17 cellular contexts compared by ENCODE assay signal in the genomic region with DNA sequence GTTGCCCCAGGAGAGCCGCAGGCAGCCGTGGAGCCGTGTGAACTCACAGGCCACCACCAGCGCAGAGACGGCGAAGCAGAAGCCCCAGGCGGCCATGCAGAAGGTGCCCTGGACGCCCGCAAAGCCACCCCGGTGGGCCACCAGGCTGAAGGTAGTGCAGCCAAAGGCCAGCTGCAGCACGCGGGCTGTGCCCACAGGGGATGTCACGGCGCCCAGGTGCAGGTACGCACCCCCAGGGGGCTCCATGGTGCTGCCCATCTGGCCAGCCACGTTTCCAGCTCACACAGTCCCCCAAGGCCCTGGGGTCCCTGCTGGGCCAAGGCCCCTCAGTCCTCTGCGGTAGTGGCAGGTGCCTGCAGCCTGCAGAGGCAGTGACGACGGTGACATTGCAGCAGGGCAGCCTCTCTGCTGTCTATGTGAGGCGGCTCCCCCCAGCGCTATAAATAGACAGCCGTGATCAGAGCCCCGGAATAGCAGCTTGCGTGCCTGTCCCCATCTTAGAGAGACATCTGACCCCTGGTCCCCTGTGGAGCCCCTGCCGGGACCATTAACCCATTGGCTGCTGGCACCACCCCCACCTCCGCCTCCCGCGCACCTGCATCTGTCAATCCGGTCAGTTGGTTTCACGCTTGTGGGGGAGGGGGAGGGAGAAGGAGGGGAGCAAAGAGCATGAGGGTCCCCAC. TPM values are rescaled to one million over a fixed set of nuclear protein-coding genes. Genes with fewer than 3 reads are reported as not detected.
DNase-seq lines count a peak whose midpoint lies in the region; ATAC-seq, FAIRE-seq and TF ChIP-seq lines count a peak whose summit lies in the region.
"Had no signal": no experiment of that assay in that cellular context is flagged by ENCODE, and none has a peak within 500 bp of the region (broad histone marks: within the 10 kb centered on the region; RNA-seq: fewer than 3 reads in every experiment).

No MANE protein-coding gene starts in this region.

- no peak for TF ChIP-seq POLR2A in breast epithelium (IDR thresholded peaks at IDR 0.05)

- H3K36me3 ChIP-seq in breast epithelium = no peaks in the 10 kb centered on the region
- H3K36me3 ChIP-seq: upper lobe of left lung had no signal

- no peak overlapping the region for H3K27ac ChIP-seq in breast epithelium
- H3K27ac ChIP-seq: A549, upper lobe of left lung had no signal

- FAIRE-seq in HTR-8/SVneo (lab: Jason Lieb, UNC) = no peak
- FAIRE-seq: A549, endometrium had no signal

- intact Hi-C loops in cardiac septum (cut with DNase I) (no loop called here), posterior cingulate gyrus (cut with DNase I) (no loop called here), breast epithelium (cut with DNase I; ENCODE audit: low total_unique reads) (no loop called here)

- no peaks in the 10 kb centered on the region for H3K27me3 ChIP-seq in breast epithelium

- no peak for ATAC-seq in HG02571 (IDR thresholded peaks at IDR 0.05; ENCODE audit: unreplicated experiment)
- ATAC-seq: A549; activated T-helper 17 cell treated with anti-CD3 and anti-CD28 coated beads, Interleukin-2, amount 50 U/mL, for 72 hours; SK-N-SH treated with all-trans-retinoic acid at 6 μM for 48 hours had no signal

- no peak for TF ChIP-seq CTCF in breast epithelium (IDR thresholded peaks at IDR 0.05)

- H3K4me1 ChIP-seq in breast epithelium = peaks cover 0 to 5% of the 10 kb centered on the region in 2 donors

- no peak overlapping the region for H3K4me3 ChIP-seq in breast epithelium
- H3K4me3 ChIP-seq: A549, lung, upper lobe of left lung had no signal

- H3K9me3 ChIP-seq in breast epithelium = no peaks in the 10 kb centered on the region
- H3K9me3 ChIP-seq: A549, upper lobe of left lung had no signal

- peak; percentile 23 for DNase-seq in NCI-H1092 treated with DMSO at 0.1 percent for 48 hours (lab: John Stamatoyannopoulos, UW)
- DNase-seq in NCI-H1092 (lab: John Stamatoyannopoulos, UW) = no peak
- peak; percentile 47 for DNase-seq in NCI-H774 (lab: John Stamatoyannopoulos, UW)
- DNase-seq in cardiac septum (ENCODE audit: low spot score) = peak; percentile 88
- DNase-seq in posterior cingulate gyrus = peak in 6 of 10 donors; percentile 37 to 92 (median 64)
- no peak for DNase-seq in breast epithelium (ENCODE audit: low spot score in 2 of 2)
- no peak for DNase-seq in HTR-8/SVneo (ENCODE audit: insufficient read length, low spot score)
- DNase-seq: activated B cell treated with CpG ODN at 0.5 μM for 24 hours, COR-L47 had no signal

RNA-seq across cellular contexts. Expression of gene PYCR1, which starts 4.5 kb away (rescaled TPM):
- 7.8 TPM for total RNA-seq in cardiac septum
- total RNA-seq in breast epithelium = 10 to 100 TPM in 2 of 3 donors, 1 to 10 TPM in 1; 3.0 to 30.2 (median 15.5) TPM

RNA-seq across cellular contexts. Expression of gene MYADML2, which starts 5.4 kb away (rescaled TPM):
- total RNA-seq in cardiac septum (4.4 TPM), breast epithelium (not detected)
- total RNA-seq: activated B cell treated with CpG ODN at 0.5 μM for 24 hours; activated T-helper 17 cell treated with anti-CD3 and anti-CD28 coated beads, Interleukin-2, amount 50 U/mL, for 72 hours; lung; M059J; upper lobe of left lung had no signal

RNA-seq across cellular contexts. Expression of gene MAFG, which starts 14.1 kb away (rescaled TPM):
- total RNA-seq in cardiac septum (24.4 TPM), breast epithelium (10 to 100 TPM; 12.3 to 15.2 (median 14.1) TPM)

RNA-seq across cellular contexts. Expression of gene NOTUM, which starts 19.4 kb away (rescaled TPM):
- total RNA-seq in cardiac septum (0.38 TPM), breast epithelium (under 1 TPM in 1 of 3 donors, not detected in 2; 0.29 TPM)
- total RNA-seq: activated B cell treated with CpG ODN at 0.5 μM for 24 hours had no signal

RNA-seq across cellular contexts. Expression of gene SIRT7, which starts 23.6 kb away (rescaled TPM):
- total RNA-seq in cardiac septum (8.3 TPM), breast epithelium (10 to 100 TPM; 20.6 to 27.2 (median 25.8) TPM)

Comparison
In these comparisons a context has a peak if more than half of its experiments do, and no peak if none do; other contexts are left out.
1. DNase-seq: peak in NCI-H1092 treated with DMSO at 0.1 percent for 48 hours (single experiment), NCI-H774 (single experiment), cardiac septum (single experiment) and posterior cingulate gyrus (6 of 10); none in NCI-H1092 (single experiment), breast epithelium (0 of 2) and HTR-8/SVneo (single experiment).